ENCODE assay signal across 8 cellular contexts in the genomic region with DNA sequence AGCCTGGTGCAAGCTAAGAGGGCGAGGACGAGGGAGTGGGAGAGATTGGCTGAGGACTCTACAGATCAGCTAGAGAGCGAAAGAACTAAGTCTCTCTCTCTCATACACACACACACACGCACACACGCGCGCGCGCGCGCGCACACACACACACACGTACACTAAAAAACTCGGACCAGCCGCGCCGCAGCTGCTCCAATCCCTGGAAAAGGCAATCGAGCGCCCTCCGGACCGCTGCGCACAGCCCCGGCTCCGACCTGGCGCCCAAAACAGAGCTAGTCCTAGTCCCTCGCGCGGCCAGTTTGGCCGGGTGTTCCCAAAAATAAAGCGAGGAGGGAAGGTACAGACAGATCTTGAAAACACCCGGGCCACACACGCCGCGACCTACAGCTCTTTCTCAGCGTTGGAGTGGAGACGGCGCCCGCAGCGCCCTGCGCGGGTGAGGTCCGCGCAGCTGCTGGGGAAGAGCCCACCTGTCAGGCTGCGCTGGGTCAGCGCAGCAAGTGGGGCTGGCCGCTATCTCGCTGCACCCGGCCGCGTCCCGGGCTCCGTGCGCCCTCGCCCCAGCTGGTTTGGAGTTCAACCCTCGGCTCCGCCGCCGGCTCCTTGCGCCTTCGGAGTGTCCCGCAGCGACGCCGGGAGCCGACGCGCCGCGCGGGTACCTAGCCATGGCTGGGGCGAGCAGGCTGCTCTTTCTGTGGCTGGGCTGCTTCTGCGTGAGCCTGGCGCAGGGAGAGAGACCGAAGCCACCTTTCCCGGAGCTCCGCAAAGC. TPM values are rescaled to one million over a fixed set of nuclear protein-coding genes. Genes with fewer than 3 reads are reported as not detected.
DNase-seq lines count a peak whose midpoint lies in the region; ATAC-seq and TF ChIP-seq lines count a peak whose summit lies in the region.

A gene with protein sequence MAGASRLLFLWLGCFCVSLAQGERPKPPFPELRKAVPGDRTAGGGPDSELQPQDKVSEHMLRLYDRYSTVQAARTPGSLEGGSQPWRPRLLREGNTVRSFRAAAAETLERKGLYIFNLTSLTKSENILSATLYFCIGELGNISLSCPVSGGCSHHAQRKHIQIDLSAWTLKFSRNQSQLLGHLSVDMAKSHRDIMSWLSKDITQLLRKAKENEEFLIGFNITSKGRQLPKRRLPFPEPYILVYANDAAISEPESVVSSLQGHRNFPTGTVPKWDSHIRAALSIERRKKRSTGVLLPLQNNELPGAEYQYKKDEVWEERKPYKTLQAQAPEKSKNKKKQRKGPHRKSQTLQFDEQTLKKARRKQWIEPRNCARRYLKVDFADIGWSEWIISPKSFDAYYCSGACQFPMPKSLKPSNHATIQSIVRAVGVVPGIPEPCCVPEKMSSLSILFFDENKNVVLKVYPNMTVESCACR (plus strand): TSS at position 92 of the 772 bp plus-strand sequence. CDS start 577 bp downstream, at position 669.

- no peak for ATAC-seq in activated T-helper 17 cell treated with anti-CD3 and anti-CD28 coated beads, Interleukin-2, amount 50 U/mL, for 72 hours (replicated peaks)
- ATAC-seq in HG03439 (IDR thresholded peaks at IDR 0.05; ENCODE audit: unreplicated experiment) (no peak), GM18870 (IDR thresholded peaks at IDR 0.05; ENCODE audit: unreplicated experiment) (no peak)

- H3K4me3 Mint-ChIP-seq in activated T-helper 17 cell treated with anti-CD3 and anti-CD28 coated beads, Interleukin-2, amount 50 U/mL, for 72 hours, result peak within 1 kb of the TSS; percentile 74

- peaks cover 35% of the 10 kb centered on the region for H3K27me3 ChIP-seq in HL-60 (ENCODE audit: insufficient read depth, poor library complexity, severe bottlenecking)
- H3K27me3 ChIP-seq in iPS DF 6.9 (ENCODE audit: control insufficient read depth, insufficient read depth, low read length), result peaks cover 16% of the 10 kb centered on the region; the same call in 1 of the 2 replicates
- H3K27me3 ChIP-seq in skeletal muscle tissue (ENCODE audit: control insufficient read depth in 3 of 3, insufficient read depth in 3 of 3, low read length in 3 of 3), result peaks cover 33 to 54% (median 37%) of the 10 kb centered on the region in 3 donors

- TF ChIP-seq CTCF in HL-60 (IDR thresholded peaks at IDR 0.05; ENCODE audit: insufficient read depth, low read length), result no peak

- no CpG with 5 or more reads among the region's 76 CpGs for WGBS in iPS DF 6.9 (ENCODE audit: insufficient coverage, insufficient read length)

- DNase-seq in COR-L47 (lab: John Stamatoyannopoulos, UW) (peak; percentile 48), HL-60 (ENCODE audit: low read depth in 1 of 2, low spot score in 1 of 2) (peak in 1 of 2 experiments; percentile 5), iPS DF 6.9 (ENCODE audit: low read depth, low spot score) (no peak)
- no peak for DNase-seq in effector CD8-positive, alpha-beta T cell (lab: John Stamatoyannopoulos, UW)

- H3K27me3 Mint-ChIP-seq in activated T-helper 17 cell treated with anti-CD3 and anti-CD28 coated beads, Interleukin-2, amount 50 U/mL, for 72 hours, result peaks cover 66% of the 10 kb centered on the region

- H3K27ac ChIP-seq in HL-60 (replicated peaks) (no peak within 1 kb of the TSS), iPS DF 6.9 (ENCODE audit: low read length) (no peak within 1 kb of the TSS), skeletal muscle tissue (ENCODE audit: low read depth, low read length) (no peak within 1 kb of the TSS)

- H3K4me1 Mint-ChIP-seq in activated T-helper 17 cell treated with anti-CD3 and anti-CD28 coated beads, Interleukin-2, amount 50 U/mL, for 72 hours, result peaks cover 6% of the 10 kb centered on the region

- no peaks in the 10 kb centered on the region for H3K9me3 Mint-ChIP-seq in activated T-helper 17 cell treated with anti-CD3 and anti-CD28 coated beads, Interleukin-2, amount 50 U/mL, for 72 hours

- H3K36me3 ChIP-seq in iPS DF 6.9 (ENCODE audit: control insufficient read depth, insufficient read depth, low read length), result no peaks in the 10 kb centered on the region
- no peaks in the 10 kb centered on the region for H3K36me3 ChIP-seq in skeletal muscle tissue (ENCODE audit: control insufficient read depth in 3 of 3, insufficient read depth in 3 of 3, low read length in 3 of 3)

- H3K4me1 ChIP-seq in iPS DF 6.9 (ENCODE audit: control insufficient read depth, insufficient read depth, low read length) (no peaks in the 10 kb centered on the region), skeletal muscle tissue (ENCODE audit: control insufficient read depth in 3 of 3, insufficient read depth in 3 of 3, low read length in 3 of 3) (peaks cover 6 to 19% (median 13%) of the 10 kb centered on the region in 3 donors)

- 0 out of 2 replicates have a peak within 1 kb of the TSS, but pooled peaks have one; percentile 4 for H3K4me3 ChIP-seq in HL-60 (replicated peaks; ENCODE audit: insufficient read depth, low read length)
- peak within 1 kb of the TSS; percentile 60 for H3K4me3 ChIP-seq in iPS DF 6.9 (ENCODE audit: low read length)
- peak within 1 kb of the TSS; percentile 48 to 60 (median 56) for H3K4me3 ChIP-seq in skeletal muscle tissue (ENCODE audit: low read length in 3 of 3)

- no peaks in the 10 kb centered on the region for H3K9me3 ChIP-seq in iPS DF 6.9 (ENCODE audit: control insufficient read depth, insufficient read depth, low read length)
- H3K9me3 ChIP-seq in skeletal muscle tissue (ENCODE audit: control insufficient read depth in 3 of 3, low read length in 3 of 3), result no peaks in the 10 kb centered on the region

- peak within 1 kb of the TSS in 1 of 3 donors; percentile 28 for H3K9ac ChIP-seq in skeletal muscle tissue (ENCODE audit: low read depth in 1 of 3, low read length in 3 of 3)

- no peaks in the 10 kb centered on the region for H3K36me3 Mint-ChIP-seq in activated T-helper 17 cell treated with anti-CD3 and anti-CD28 coated beads, Interleukin-2, amount 50 U/mL, for 72 hours (ENCODE audit: low read depth)

- no peak within 1 kb of the TSS for H3K27ac Mint-ChIP-seq in activated T-helper 17 cell treated with anti-CD3 and anti-CD28 coated beads, Interleukin-2, amount 50 U/mL, for 72 hours

RNA-seq across cellular contexts. Expression of the gene that starts here (rescaled TPM):
- total RNA-seq in activated T-helper 17 cell treated with anti-CD3 and anti-CD28 coated beads, Interleukin-2, amount 50 U/mL, for 72 hours, result under 1 TPM in 1 of 2 donors, not detected in 1; 0.05 TPM
- total RNA-seq in skeletal muscle tissue, result 1.6 TPM

Comparison
In these comparisons a context has a peak if more than half of its experiments do, and no peak if none do; other contexts are left out.
1. H3K4me3 ChIP-seq: peak in every context shown above with its lines; median percentile 60 in iPS DF 6.9; 56 in skeletal muscle tissue; 4 in HL-60.